ENCODE assay signal across 1 cellular context in genomic region chr16:46756772-46757171, GRCh38.
TF ChIP-seq lines count a peak whose summit lies in the region.

No MANE protein-coding gene starts in this region.

TF ChIP-seq in SK-N-SH treated with all-trans-retinoic acid at 6 μM for 48 hours, 23 proteins besides CTCF, POLR2A, EP300 and RAD21 (continued from another document):
- TF ChIP-seq TSHZ2 (CRISPR knock-in tag; IDR thresholded peaks at IDR 0.05) = no peak
- TF ChIP-seq ZFP3 (CRISPR knock-in tag; IDR thresholded peaks at IDR 0.05) = no peak
- no peak for TF ChIP-seq TOX (CRISPR knock-in tag; IDR thresholded peaks at IDR 0.05; ENCODE audit: borderline replicate concordance)
- no peak for TF ChIP-seq CSDC2 (CRISPR knock-in tag; IDR thresholded peaks at IDR 0.05)
- no peak for TF ChIP-seq SNAI2 (CRISPR knock-in tag; IDR thresholded peaks at IDR 0.05)
- TF ChIP-seq ZC3H10 (CRISPR knock-in tag; IDR thresholded peaks at IDR 0.05) = no peak
- TF ChIP-seq RARB (CRISPR knock-in tag; IDR thresholded peaks at IDR 0.05) = no peak
